In genomic region chr2:39686470-39686869, GRCh38 we compare ENCODE assay signal across 2 cellular contexts.
A peak's percentile ranks its signal among the peaks of the same experiment; 100 is the strongest.
TF ChIP-seq lines count a peak whose summit lies in the region.

No MANE protein-coding gene starts in this region.

TF ChIP-seq in GM23338, 12 proteins besides CTCF, POLR2A, EP300 and RAD21:
- TF ChIP-seq ZNF462 (CRISPR knock-in tag; IDR thresholded peaks at IDR 0.05): no peak
- no peak for TF ChIP-seq STAT1 (IDR thresholded peaks at IDR 0.05; ENCODE audit: unreplicated experiment)
- TF ChIP-seq EZH2phosphoT487 (IDR thresholded peaks at IDR 0.05; ENCODE audit: unreplicated experiment): no peak
- no peak for TF ChIP-seq ZNF114 (CRISPR knock-in tag; IDR thresholded peaks at IDR 0.05)
- no peak for TF ChIP-seq EZH2 (IDR thresholded peaks at IDR 0.05; ENCODE audit: low read depth, unreplicated experiment)
- TF ChIP-seq ETS1 (IDR thresholded peaks at IDR 0.05): no peak
- TF ChIP-seq POLR2AphosphoS5 (IDR thresholded peaks at IDR 0.05; ENCODE audit: low read depth): no peak
- TF ChIP-seq JUNB (IDR thresholded peaks at IDR 0.05; ENCODE audit: unreplicated experiment): no peak
- no peak for TF ChIP-seq ZNF331 (CRISPR knock-in tag; IDR thresholded peaks at IDR 0.05; ENCODE audit: low read depth)
- no peak for TF ChIP-seq REST (IDR thresholded peaks at IDR 0.05; ENCODE audit: unreplicated experiment)
- TF ChIP-seq NANOG (IDR thresholded peaks at IDR 0.05; ENCODE audit: borderline replicate concordance): no peak
- TF ChIP-seq CREB1 (CRISPR knock-in tag; IDR thresholded peaks at IDR 0.05; ENCODE audit: low read depth): no peak

TF ChIP-seq in H1, 55 proteins besides CTCF, POLR2A, EP300 and RAD21:
- TF ChIP-seq TEAD4 (IDR thresholded peaks at IDR 0.05; ENCODE audit: low read depth, low read length) (0 out of 2 replicates have a peak, but pooled peaks have one; percentile 43), SIN3A (conservative IDR thresholded peaks at IDR 0.05 in 1 of 2, IDR thresholded peaks at IDR 0.05 in 1 of 2; ENCODE audit: low read depth in 1 of 2, low read length in 2 of 2) (no peak), SIX5 (IDR thresholded peaks at IDR 0.05; ENCODE audit: low read depth, low read length) (no peak), BACH1 (IDR thresholded peaks at IDR 0.05; ENCODE audit: low read length) (no peak)
